In genomic region chr2:98472961-98473746, GRCh38 we compare ENCODE assay signal across 13 cellular contexts. TPM values are rescaled to one million over a fixed set of nuclear protein-coding genes. Genes with fewer than 3 reads are reported as not detected.
DNase-seq lines count a peak whose midpoint lies in the region; ATAC-seq and TF ChIP-seq lines count a peak whose summit lies in the region.
"Had no signal": no experiment of that assay in that cellular context is flagged by ENCODE, and none has a peak within 500 bp of the region (broad histone marks: within the 10 kb centered on the region; RNA-seq: fewer than 3 reads in every experiment).

No MANE protein-coding gene starts in this region.

- ATAC-seq in activated T-helper 17 cell treated with anti-CD3 and anti-CD28 coated beads, Interleukin-2, amount 50 U/mL, for 72 hours (replicated peaks): no peak
- ATAC-seq in HG02623 (IDR thresholded peaks at IDR 0.05; ENCODE audit: unreplicated experiment): no peak
- ATAC-seq: esophagus mucosa had no signal

- H3K9me3 ChIP-seq in BLaER1 treated with 17β-estradiol and CSF1 and Interleukin-3, amounts not matched to agents 10 nM and 100 nM (replicated peaks in 1 of 11): peaks cover 0 to 9% (median 0%) of the 10 kb centered on the region in 11 experiments; a peak in 3 of 22 replicates
- no peaks in the 10 kb centered on the region for H3K9me3 ChIP-seq in CD8-positive, alpha-beta memory T cell (ENCODE audit: low read length)
- H3K9me3 ChIP-seq in adrenal gland (replicated peaks in 1 of 3): no peaks in the 10 kb centered on the region
- H3K9me3 ChIP-seq: HAP-1, SJCRH30 had no signal

- H3K36me3 Mint-ChIP-seq in CD8-positive, alpha-beta memory T cell: peaks cover 0 to 18% (median 6%) of the 10 kb centered on the region in 3 donors
- peaks cover 13% of the 10 kb centered on the region for H3K36me3 Mint-ChIP-seq in activated T-helper 17 cell treated with anti-CD3 and anti-CD28 coated beads, Interleukin-2, amount 50 U/mL, for 72 hours (ENCODE audit: low read depth)

- intact Hi-C loops in adrenal gland (cut with DNase I): no loop called here

- TF ChIP-seq POLR2A in adrenal gland (IDR thresholded peaks at IDR 0.05): no peak

- H3K27me3 Mint-ChIP-seq in CD8-positive, alpha-beta memory T cell: peaks cover 0 to 2% of the 10 kb centered on the region in 2 donors
- no peaks in the 10 kb centered on the region for H3K27me3 Mint-ChIP-seq in activated T-helper 17 cell treated with anti-CD3 and anti-CD28 coated beads, Interleukin-2, amount 50 U/mL, for 72 hours
- H3K27me3 Mint-ChIP-seq: IgD-negative memory B cell had no signal

- H4K20me1 ChIP-seq in BLaER1 treated with 17β-estradiol and CSF1 and Interleukin-3, amounts not matched to agents 10 nM and 100 nM: peaks cover 31 to 84% (median 64%) of the 10 kb centered on the region in 11 experiments; a peak in 20 of 22 replicates

- H3K9ac ChIP-seq in BLaER1 treated with 17β-estradiol and CSF1 and Interleukin-3, amounts not matched to agents 10 nM and 100 nM: 0 out of 22 replicates have a peak overlapping the region, but pooled peaks of 1 of the 11 experiments have one; percentile 4

- H3K36me3 ChIP-seq in BLaER1 treated with 17β-estradiol and CSF1 and Interleukin-3, amounts not matched to agents 10 nM and 100 nM: peaks cover 0 to 17% (median 0%) of the 10 kb centered on the region in 11 experiments; a peak in 4 of 22 replicates
- no peaks in the 10 kb centered on the region for H3K36me3 ChIP-seq in CD8-positive, alpha-beta memory T cell (ENCODE audit: insufficient read depth, low read length)
- no peaks in the 10 kb centered on the region for H3K36me3 ChIP-seq in adrenal gland (replicated peaks in 1 of 2)
- H3K36me3 ChIP-seq: HAP-1, SJCRH30 had no signal

- POLR2A ChIA-PET in CD8-positive, alpha-beta memory T cell (lab: Charles Lee): interaction anchor here (1.2 kb wide), 1 partner anchor 9 kb away, joined by 3 read pairs; no protein-coding TSS in a partner anchor

- DNase-seq in CD8-positive, alpha-beta memory T cell: no peak
- peak; percentile 46 for DNase-seq in myocyte (ENCODE audit: low read depth)
- no peak for DNase-seq in SKM-1 treated with dmso at 0.1 percent for 144 hours (lab: John Stamatoyannopoulos, UW; ENCODE audit: unreplicated experiment)
- DNase-seq in adrenal gland: no peak
- DNase-seq: AML-193 had no signal

- H3K27ac Mint-ChIP-seq in CD8-positive, alpha-beta memory T cell: peak overlapping the region; percentile 78 to 98 (median 92)
- H3K27ac Mint-ChIP-seq in activated T-helper 17 cell treated with anti-CD3 and anti-CD28 coated beads, Interleukin-2, amount 50 U/mL, for 72 hours: peak overlapping the region; percentile 37

- CTCF ChIA-PET in CD8-positive, alpha-beta memory T cell (lab: Charles Lee): interaction anchor here (1.0 to 1.8 kb wide), 3 partner anchors 9 to 26 kb away, joined by 3 to 4 read pairs (median 3); no protein-coding TSS in a partner anchor

- H3K4me2 ChIP-seq in BLaER1 treated with 17β-estradiol and CSF1 and Interleukin-3, amounts not matched to agents 10 nM and 100 nM: peak overlapping the region; percentile 34 to 78 (median 51)

- peaks cover 88 to 98% (median 97%) of the 10 kb centered on the region in 3 donors for H3K4me1 Mint-ChIP-seq in CD8-positive, alpha-beta memory T cell
- H3K4me1 Mint-ChIP-seq in activated T-helper 17 cell treated with anti-CD3 and anti-CD28 coated beads, Interleukin-2, amount 50 U/mL, for 72 hours: peaks cover 66% of the 10 kb centered on the region

- TF ChIP-seq CTCF in adrenal gland (IDR thresholded peaks at IDR 0.05): no peak

- WGBS in adrenal gland, 4 donors: 83 to 91% (median 89%) methylated on average over 9 of the region's 9 CpGs

- H3K9me3 Mint-ChIP-seq in CD8-positive, alpha-beta memory T cell: no peaks in the 10 kb centered on the region
- no peaks in the 10 kb centered on the region for H3K9me3 Mint-ChIP-seq in activated T-helper 17 cell treated with anti-CD3 and anti-CD28 coated beads, Interleukin-2, amount 50 U/mL, for 72 hours
- H3K9me3 Mint-ChIP-seq: IgD-negative memory B cell had no signal

- peaks cover 63 to 94% (median 75%) of the 10 kb centered on the region in 10 experiments for H3K4me1 ChIP-seq in BLaER1 treated with 17β-estradiol and CSF1 and Interleukin-3, amounts not matched to agents 10 nM and 100 nM
- H3K4me1 ChIP-seq in CD8-positive, alpha-beta memory T cell (ENCODE audit: insufficient read depth, low read length): peaks cover 99% of the 10 kb centered on the region
- peaks cover 9 to 26% of the 10 kb centered on the region in 2 donors for H3K4me1 ChIP-seq in adrenal gland (replicated peaks in 1 of 2)

- no peaks in the 10 kb centered on the region for H3K27me3 ChIP-seq in BLaER1 treated with 17β-estradiol and CSF1 and Interleukin-3, amounts not matched to agents 10 nM and 100 nM
- no peaks in the 10 kb centered on the region for H3K27me3 ChIP-seq in CD8-positive, alpha-beta memory T cell (ENCODE audit: insufficient read depth, low read length, poor library complexity, severe bottlenecking)
- H3K27me3 ChIP-seq in adrenal gland: no peaks in the 10 kb centered on the region
- H3K27me3 ChIP-seq: SJCRH30 had no signal

- no peak overlapping the region; a peak in 1 of 22 replicates for H3K27ac ChIP-seq in BLaER1 treated with 17β-estradiol and CSF1 and Interleukin-3, amounts not matched to agents 10 nM and 100 nM
- peak overlapping the region; percentile 3 for H3K27ac ChIP-seq in CD8-positive, alpha-beta memory T cell (ENCODE audit: low read depth, low read length)
- no peak overlapping the region for H3K27ac ChIP-seq in adrenal gland
- H3K27ac ChIP-seq: coronary artery had no signal

- peak overlapping the region in 6 of 7 donors; percentile 78 to 83 (median 78) for H3K4me3 Mint-ChIP-seq in CD8-positive, alpha-beta memory T cell
- H3K4me3 Mint-ChIP-seq in activated T-helper 17 cell treated with anti-CD3 and anti-CD28 coated beads, Interleukin-2, amount 50 U/mL, for 72 hours: peak overlapping the region; percentile 53

- no peak overlapping the region for H3K4me3 ChIP-seq in BLaER1 treated with 17β-estradiol and CSF1 and Interleukin-3, amounts not matched to agents 10 nM and 100 nM
- H3K4me3 ChIP-seq in CD8-positive, alpha-beta memory T cell (ENCODE audit: low read length): peak overlapping the region; percentile 25
- H3K4me3 ChIP-seq in adrenal gland: no peak overlapping the region
- H3K4me3 ChIP-seq: coronary artery, HAP-1, SJCRH30 had no signal

RNA-seq across cellular contexts. Expression of gene INPP4A, which starts 28.5 kb away (rescaled TPM):
- 10 to 100 TPM; 41.0 to 46.9 TPM for total RNA-seq in CD8-positive, alpha-beta memory T cell
- polyA plus RNA-seq in CD8-positive, alpha-beta memory T cell: 61.4 TPM
- 10 to 100 TPM; 66.4 to 74.8 TPM for total RNA-seq in activated T-helper 17 cell treated with anti-CD3 and anti-CD28 coated beads, Interleukin-2, amount 50 U/mL, for 72 hours
- 21.7 and 22.0 TPM in 2 replicates for total RNA-seq in myocyte
- 15.7 TPM for polyA plus RNA-seq in myocyte (2012)
- 10 to 100 TPM; 17.8 to 40.5 (median 32.9) TPM for total RNA-seq in adrenal gland
- polyA plus RNA-seq in adrenal gland: 10 to 100 TPM in 1 of 3 donors, 1 to 10 TPM in 2; 8.8 to 10.8 (median 9.5) TPM
